ENCODE assay signal across 2 cellular contexts in the genomic region with DNA sequence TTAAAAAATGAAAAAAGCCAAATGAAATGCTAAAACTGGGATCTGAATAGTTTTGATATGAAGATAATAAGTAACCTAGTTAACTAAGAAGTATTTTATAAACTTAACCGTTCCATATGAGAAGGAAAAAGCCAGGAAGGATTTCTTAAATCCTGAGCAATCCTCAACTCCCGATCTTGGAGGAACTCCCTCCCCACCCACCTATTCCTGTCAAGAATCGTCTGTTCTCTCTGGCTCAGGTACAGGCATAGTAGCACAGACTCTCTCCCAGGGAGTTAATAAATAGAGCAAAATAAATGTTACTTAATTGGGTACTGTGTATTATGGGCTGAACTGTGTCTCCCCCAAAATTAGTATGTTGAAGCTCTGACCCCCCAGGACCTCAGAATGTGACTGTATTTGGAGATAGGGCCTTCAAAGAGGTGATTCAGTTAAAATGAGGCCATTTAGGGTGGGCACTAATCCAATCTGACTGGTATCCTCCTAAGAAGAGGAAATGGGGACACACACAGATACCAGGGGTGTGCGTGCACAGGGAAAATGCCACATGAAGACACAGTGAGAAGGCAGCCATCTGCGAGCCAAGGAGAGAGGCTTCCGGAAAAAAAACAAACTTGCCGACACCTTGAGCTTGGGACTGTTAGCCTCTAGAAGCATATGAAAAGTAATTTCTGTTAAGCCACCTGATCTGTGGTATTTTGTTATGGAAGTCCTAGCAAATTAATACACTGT.
TF ChIP-seq lines count a peak whose summit lies in the region.

No MANE protein-coding gene starts in this region.

TF ChIP-seq in A549, 52 proteins besides CTCF, POLR2A, EP300 and RAD21:
- TF ChIP-seq TP53 (CRISPR knock-in tag; IDR thresholded peaks at IDR 0.05), result no peak
- TF ChIP-seq RFX5 (IDR thresholded peaks at IDR 0.05), result no peak
- TF ChIP-seq GATA3 (IDR thresholded peaks at IDR 0.05; ENCODE audit: borderline replicate concordance), result no peak
- no peak for TF ChIP-seq HOXB5 (CRISPR knock-in tag; IDR thresholded peaks at IDR 0.05)
- TF ChIP-seq, protein P1, sequence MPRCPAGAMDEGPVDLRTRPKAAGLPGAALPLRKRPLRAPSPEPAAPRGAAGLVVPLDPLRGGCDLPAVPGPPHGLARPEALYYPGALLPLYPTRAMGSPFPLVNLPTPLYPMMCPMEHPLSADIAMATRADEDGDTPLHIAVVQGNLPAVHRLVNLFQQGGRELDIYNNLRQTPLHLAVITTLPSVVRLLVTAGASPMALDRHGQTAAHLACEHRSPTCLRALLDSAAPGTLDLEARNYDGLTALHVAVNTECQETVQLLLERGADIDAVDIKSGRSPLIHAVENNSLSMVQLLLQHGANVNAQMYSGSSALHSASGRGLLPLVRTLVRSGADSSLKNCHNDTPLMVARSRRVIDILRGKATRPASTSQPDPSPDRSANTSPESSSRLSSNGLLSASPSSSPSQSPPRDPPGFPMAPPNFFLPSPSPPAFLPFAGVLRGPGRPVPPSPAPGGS (IDR thresholded peaks at IDR 0.05), result no peak
- TF ChIP-seq CBX2 (IDR thresholded peaks at IDR 0.05; ENCODE audit: borderline replicate concordance, low read depth), result no peak
- no peak for TF ChIP-seq NR3C1 (IDR thresholded peaks at IDR 0.05)
- TF ChIP-seq ZSCAN20 (CRISPR knock-in tag; IDR thresholded peaks at IDR 0.05), result no peak
- TF ChIP-seq, protein P2, sequence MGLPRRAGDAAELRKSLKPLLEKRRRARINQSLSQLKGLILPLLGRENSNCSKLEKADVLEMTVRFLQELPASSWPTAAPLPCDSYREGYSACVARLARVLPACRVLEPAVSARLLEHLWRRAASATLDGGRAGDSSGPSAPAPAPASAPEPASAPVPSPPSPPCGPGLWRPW (IDR thresholded peaks at IDR 0.05), result no peak
- TF ChIP-seq PHF8 (IDR thresholded peaks at IDR 0.05; ENCODE audit: borderline replicate concordance, low read depth), result no peak
- TF ChIP-seq EHMT2 (IDR thresholded peaks at IDR 0.05; ENCODE audit: low read depth), result no peak
- TF ChIP-seq NPAS2 (CRISPR knock-in tag; IDR thresholded peaks at IDR 0.05; ENCODE audit: borderline replicate concordance), result no peak
- TF ChIP-seq BHLHE40 (IDR thresholded peaks at IDR 0.05; ENCODE audit: low read depth, low read length), result no peak
- TF ChIP-seq CEBPB (IDR thresholded peaks at IDR 0.05), result no peak
- no peak for TF ChIP-seq KDM1A (IDR thresholded peaks at IDR 0.05; ENCODE audit: low read depth)
- TF ChIP-seq MAFK (IDR thresholded peaks at IDR 0.05; ENCODE audit: partially characterized antibody), result no peak
- TF ChIP-seq, protein P3, sequence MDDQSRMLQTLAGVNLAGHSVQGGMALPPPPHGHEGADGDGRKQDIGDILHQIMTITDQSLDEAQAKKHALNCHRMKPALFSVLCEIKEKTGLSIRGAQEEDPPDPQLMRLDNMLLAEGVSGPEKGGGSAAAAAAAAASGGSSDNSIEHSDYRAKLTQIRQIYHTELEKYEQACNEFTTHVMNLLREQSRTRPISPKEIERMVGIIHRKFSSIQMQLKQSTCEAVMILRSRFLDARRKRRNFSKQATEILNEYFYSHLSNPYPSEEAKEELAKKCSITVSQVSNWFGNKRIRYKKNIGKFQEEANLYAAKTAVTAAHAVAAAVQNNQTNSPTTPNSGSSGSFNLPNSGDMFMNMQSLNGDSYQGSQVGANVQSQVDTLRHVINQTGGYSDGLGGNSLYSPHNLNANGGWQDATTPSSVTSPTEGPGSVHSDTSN (IDR thresholded peaks at IDR 0.05), result no peak
- no peak for TF ChIP-seq KDM5A (IDR thresholded peaks at IDR 0.05)
- no peak for TF ChIP-seq HOXB13 (CRISPR knock-in tag; IDR thresholded peaks at IDR 0.05; ENCODE audit: low read depth)
- no peak for TF ChIP-seq ZFP36 (IDR thresholded peaks at IDR 0.05; ENCODE audit: borderline replicate concordance, partially characterized antibody)
TF ChIP-seq in A549: peak in this region for 0.

TF ChIP-seq in IMR-90, 13 proteins besides CTCF, POLR2A, EP300 and RAD21:
- TF ChIP-seq MXI1 (IDR thresholded peaks at IDR 0.05; ENCODE audit: borderline replicate concordance, low read depth, low read length), result no peak
- TF ChIP-seq RFX5 (IDR thresholded peaks at IDR 0.05; ENCODE audit: low read depth, low read length), result no peak
- TF ChIP-seq BHLHE40 (IDR thresholded peaks at IDR 0.05; ENCODE audit: low read depth, low read length), result 0 out of 2 replicates have a peak, but pooled peaks have one; percentile 32
